13 cellular contexts compared by ENCODE assay signal in genomic region chr15:38941399-38941953, GRCh38.
A peak's percentile ranks its signal among the peaks of the same experiment; 100 is the strongest.
DNase-seq lines count a peak whose midpoint lies in the region.
"Had no signal": no experiment of that assay in that cellular context is flagged by ENCODE, and none has a peak within 500 bp of the region (broad histone marks: within the 10 kb centered on the region; RNA-seq: fewer than 3 reads in every experiment).

No MANE protein-coding gene starts in this region.

- in situ Hi-C loops in Caki2 (cut with HindIII; ENCODE audit: low pct_unique_long_range_greater_than_20kb, low sequenced_read_pairs): no loop called here

- DNase-seq in Caki2 (ENCODE audit: low read depth) (peak; percentile 81), LoVo (ENCODE audit: low spot score) (peak; percentile 5), amniotic epithelial cell (ENCODE audit: low read depth) (peak; percentile 49), kidney tubule cell (ENCODE audit: low spot score) (peak; percentile 71), midbrain (lab: John Stamatoyannopoulos, UW) (no peak), COLO668 (lab: John Stamatoyannopoulos, UW; ENCODE audit: unreplicated experiment) (no peak), foreskin melanocyte (no peak)
- no peak for DNase-seq in stimulated activated CD4-positive, alpha-beta T cell treated with anti-CD3 and anti-CD28 coated beads, Interleukin-15, amount 100 ng/mL, for 24 hours
- DNase-seq: activated naive CD4-positive, alpha-beta T cell treated with anti-CD3 and anti-CD28 coated beads for 36 hours; left colon; NCI-H187 treated with DMSO at 0.1 percent for 48 hours; stimulated activated naive CD8-positive, alpha-beta T cell treated with anti-CD3 and anti-CD28 coated beads, Interleukin-15, Interleukin-2, amounts not matched to agents 100 U/mL and 50 U/mL, for 24 hours; T-helper 2 cell had no signal

Comparison
In these comparisons a context has a peak if more than half of its experiments do, and no peak if none do; other contexts are left out.
1. DNase-seq: peak in Caki2 (single experiment), LoVo (single experiment), amniotic epithelial cell (single experiment) and kidney tubule cell (single experiment); none in stimulated activated CD4-positive, alpha-beta T cell treated with anti-CD3 and anti-CD28 coated beads, Interleukin-15, amount 100 ng/mL, for 24 hours (single experiment), midbrain (single experiment), COLO668 (single experiment) and foreskin melanocyte (single experiment).